ENCODE assay signal across 20 cellular contexts in the genomic region with DNA sequence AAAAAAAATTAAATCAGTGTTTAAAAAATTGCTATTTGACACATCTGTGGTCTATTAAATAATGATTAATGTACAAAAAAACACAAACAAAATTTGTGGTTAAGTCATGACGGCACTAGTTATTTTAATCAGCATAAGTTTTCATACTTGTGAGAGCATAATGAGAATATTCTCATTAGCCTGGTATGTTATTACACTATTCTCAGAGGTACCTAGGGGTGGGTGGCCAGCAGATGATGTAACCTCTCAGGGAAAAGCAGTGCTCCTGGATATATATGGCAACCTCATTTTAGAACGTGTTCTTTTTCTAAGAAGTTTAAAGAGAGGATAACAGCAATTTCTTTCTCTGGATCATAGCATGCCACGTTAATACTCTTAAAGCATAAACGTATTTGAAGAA.
DNase-seq lines count a peak whose midpoint lies in the region; FAIRE-seq and TF ChIP-seq lines count a peak whose summit lies in the region.
"Had no signal": no experiment of that assay in that cellular context is flagged by ENCODE, and none has a peak within 500 bp of the region (broad histone marks: within the 10 kb centered on the region; RNA-seq: fewer than 3 reads in every experiment).

No MANE protein-coding gene starts in this region.

- H3K14ac ChIP-seq in mesenchymal stem cell (ENCODE audit: low read length in 2 of 2), result no peak overlapping the region

- H3K36me3 ChIP-seq in ACC112 (ENCODE audit: insufficient read depth, low read length) (no peaks in the 10 kb centered on the region), bronchial epithelial cell (ENCODE audit: control insufficient read depth, insufficient read depth, low read length) (no peaks in the 10 kb centered on the region), mesenchymal stem cell (ENCODE audit: control insufficient read depth in 1 of 2, insufficient read depth in 2 of 2, low read depth in 1 of 2, low read length in 2 of 2) (no peaks in the 10 kb centered on the region)

- H3K4me1 ChIP-seq in ACC112 (ENCODE audit: control insufficient read depth, insufficient read depth, low read length, unreplicated experiment) (peaks cover 25% of the 10 kb centered on the region), mesenchymal stem cell (ENCODE audit: control insufficient read depth, insufficient read depth, low read depth, low read length) (no peaks in the 10 kb centered on the region)

- TF ChIP-seq CTCF in bronchial epithelial cell (IDR thresholded peaks at IDR 0.05; ENCODE audit: insufficient read depth, low read length, severe bottlenecking), result no peak

- H3K27ac Mint-ChIP-seq in activated CD4-positive, alpha-beta T cell treated with anti-CD3 and anti-CD28 coated beads, Interleukin-2, amount 10 ng/mL, durations not matched to agents 24 days and 14 days, result no peak overlapping the region
- H3K27ac Mint-ChIP-seq: CD8-positive, alpha-beta memory T cell had no signal

- H3K4me3 Mint-ChIP-seq in activated CD4-positive, alpha-beta T cell treated with anti-CD3 and anti-CD28 coated beads, Interleukin-2, amount 10 ng/mL, durations not matched to agents 24 days and 14 days, result no peak overlapping the region

- peak overlapping the region; percentile 52 for H3K9ac ChIP-seq in mesenchymal stem cell (ENCODE audit: low read length)

- H3K23ac ChIP-seq in mesenchymal stem cell (ENCODE audit: low read length in 2 of 2), result no peak overlapping the region

- no peaks in the 10 kb centered on the region for H3K27me3 ChIP-seq in ACC112 (ENCODE audit: insufficient read depth, low read length)
- no peaks in the 10 kb centered on the region for H3K27me3 ChIP-seq in bronchial epithelial cell (ENCODE audit: control insufficient read depth, insufficient read depth, low read length)
- no peaks in the 10 kb centered on the region for H3K27me3 ChIP-seq in mesenchymal stem cell (ENCODE audit: control insufficient read depth in 1 of 2, insufficient read depth in 1 of 2, low read length in 2 of 2)

- FAIRE-seq in G401.6 (lab: Jason Lieb, UNC) (peak; percentile 23), bronchial epithelial cell (lab: Jason Lieb, UNC) (no peak), RCC 7860 (lab: Jason Lieb, UNC) (no peak)

- no peak overlapping the region for H2AK5ac ChIP-seq in mesenchymal stem cell (ENCODE audit: low read length, severe bottlenecking)

- no peak overlapping the region for H2BK120ac ChIP-seq in mesenchymal stem cell (ENCODE audit: low read depth, low read length)

- H3K4ac ChIP-seq in mesenchymal stem cell (ENCODE audit: low read depth in 1 of 2, low read length in 2 of 2), result no peak overlapping the region

- H2AFZ ChIP-seq in ACC112 (ENCODE audit: low read length, unreplicated experiment) (peak overlapping the region; percentile 30), mesenchymal stem cell (ENCODE audit: low read depth, low read length) (no peak overlapping the region)

- H2BK5ac ChIP-seq in mesenchymal stem cell (ENCODE audit: low read depth, low read length, poor library complexity, severe bottlenecking), result no peak overlapping the region

- no peaks in the 10 kb centered on the region for H3K4me1 Mint-ChIP-seq in activated CD4-positive, alpha-beta T cell treated with anti-CD3 and anti-CD28 coated beads, Interleukin-2, amount 10 ng/mL, durations not matched to agents 24 days and 14 days
- H3K4me1 Mint-ChIP-seq: CD8-positive, alpha-beta memory T cell had no signal

- H3K27ac ChIP-seq in ACC112 (ENCODE audit: low read depth, low read length) (peak overlapping the region; percentile 70), mesenchymal stem cell (ENCODE audit: low read length, poor library complexity, severe bottlenecking) (no peak overlapping the region)
- H3K27ac ChIP-seq: HL-60 had no signal

- no peak overlapping the region for H3K4me2 ChIP-seq in mesenchymal stem cell (ENCODE audit: low read length, poor library complexity, severe bottlenecking)

- no peaks in the 10 kb centered on the region for H3K79me1 ChIP-seq in mesenchymal stem cell (replicated peaks; ENCODE audit: low read length, poor library complexity, severe bottlenecking)

- H3K36me3 Mint-ChIP-seq in activated CD4-positive, alpha-beta T cell treated with anti-CD3 and anti-CD28 coated beads, Interleukin-2, amount 10 ng/mL, durations not matched to agents 24 days and 14 days (ENCODE audit: low read depth), result no peaks in the 10 kb centered on the region
- H3K36me3 Mint-ChIP-seq: CD8-positive, alpha-beta memory T cell had no signal

- no peak overlapping the region for H3K18ac ChIP-seq in mesenchymal stem cell (ENCODE audit: low read depth in 1 of 2, low read length in 2 of 2)

- no peak overlapping the region for H2BK12ac ChIP-seq in mesenchymal stem cell (ENCODE audit: low read length in 2 of 2)

- WGBS in mesenchymal stem cell, result 100% methylated on average over 1 of the region's 4 CpGs

- no peak overlapping the region for H4K91ac ChIP-seq in mesenchymal stem cell (ENCODE audit: low read length)

- H3K4me3 ChIP-seq in ACC112 (ENCODE audit: low read depth, low read length), result no peak overlapping the region
- H3K4me3 ChIP-seq in bronchial epithelial cell (ENCODE audit: low read depth, low read length), result no peak overlapping the region
- no peak overlapping the region for H3K4me3 ChIP-seq in mesenchymal stem cell (ENCODE audit: insufficient read depth in 1 of 2, low read depth in 1 of 2, low read length in 2 of 2)

- intact Hi-C loops in activated CD4-positive, alpha-beta T cell treated with anti-CD3 and anti-CD28 coated beads, Interleukin-2, amount 10 ng/mL, durations not matched to agents 24 days and 14 days (cut with micrococcal nuclease), result no loop called here

- H2BK15ac ChIP-seq in mesenchymal stem cell (ENCODE audit: low read depth, poor library complexity, severe bottlenecking), result no peak overlapping the region

- H4K8ac ChIP-seq in mesenchymal stem cell (ENCODE audit: low read length), result no peak overlapping the region

- no peaks in the 10 kb centered on the region for H3K9me3 Mint-ChIP-seq in activated CD4-positive, alpha-beta T cell treated with anti-CD3 and anti-CD28 coated beads, Interleukin-2, amount 10 ng/mL, durations not matched to agents 24 days and 14 days
- H3K9me3 Mint-ChIP-seq: HFFc6 had no signal

- no peaks in the 10 kb centered on the region for H3K27me3 Mint-ChIP-seq in activated CD4-positive, alpha-beta T cell treated with anti-CD3 and anti-CD28 coated beads, Interleukin-2, amount 10 ng/mL, durations not matched to agents 24 days and 14 days

- DNase-seq in bronchial epithelial cell (ENCODE audit: low read depth) (peak; percentile 25), mesenchymal stem cell (no peak), RCC 7860 (ENCODE audit: low spot score) (no peak), Ammon's horn (ENCODE audit: low spot score) (no peak)
- DNase-seq in activated CD4-positive, alpha-beta T cell treated with anti-CD3 and anti-CD28 coated beads, Interleukin-2, amount 10 ng/mL, durations not matched to agents 24 days and 14 days, result no peak
- DNase-seq: C1 segment of cervical spinal cord; CD8-positive, alpha-beta memory T cell; DMS53; H7; HFFc6; NCI-H1417 treated with DMSO at 0.1 percent for 48 hours; NCI-H187 treated with DMSO at 0.1 percent for 48 hours; NCI-H226; NCI-H524; NCI-H82; OCI-M1; SHP77 treated with DMSO at 0.1 percent for 48 hours had no signal

- H3K9me3 ChIP-seq in mesenchymal stem cell (ENCODE audit: control insufficient read depth, low read length), result no peaks in the 10 kb centered on the region

- H3K79me2 ChIP-seq in ACC112 (ENCODE audit: control insufficient read depth, insufficient read depth, low read length, unreplicated experiment), result no peaks in the 10 kb centered on the region
